13 cellular contexts compared by ENCODE assay signal in the genomic region with DNA sequence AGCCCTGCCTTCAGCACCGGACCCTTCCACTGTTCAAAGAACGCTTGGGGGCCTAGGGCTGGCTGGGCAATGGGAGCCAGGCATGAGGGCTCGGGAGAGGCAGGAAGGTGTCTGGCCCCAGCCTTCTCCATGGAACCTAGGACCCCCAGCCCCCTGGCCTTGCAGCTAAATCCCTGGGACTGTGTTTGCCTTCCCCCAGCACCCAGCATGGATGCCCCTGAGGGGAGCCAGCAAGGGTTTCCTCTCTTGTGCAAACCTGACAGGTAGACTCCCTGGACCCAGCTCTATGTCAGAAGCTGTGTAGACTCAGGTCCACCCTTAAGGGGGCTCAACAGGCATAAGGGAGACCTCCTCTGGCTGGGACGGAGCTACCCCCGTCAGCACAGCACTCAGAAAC.
"Had no signal": no experiment of that assay in that cellular context is flagged by ENCODE, and none has a peak within 500 bp of the region (broad histone marks: within the 10 kb centered on the region; RNA-seq: fewer than 3 reads in every experiment).

No MANE protein-coding gene starts in this region.

- DNase-seq: activated CD4-positive, alpha-beta T cell treated with anti-CD3 and anti-CD28 coated beads for 4 hours; activated T-cell treated with anti-CD3 and anti-CD28 coated beads, Interleukin-2, amount 50 U/mL, for 48 hours; effector CD4-positive, alpha-beta T cell; esophagus squamous epithelium; kidney glomerular epithelial cell; left ventricle myocardium superior; psoas muscle; right lobe of liver; stimulated activated CD4-positive, alpha-beta T cell treated with anti-CD3 and anti-CD28 coated beads, Interleukin-12 subunit alpha, Interleukin-12 subunit beta, amount 100 ng/mL, for 4 hours had no signal

- H3K9me3 ChIP-seq: adrenal gland, esophagus squamous epithelium, psoas muscle, right lobe of liver, tibial nerve had no signal

- ATAC-seq: psoas muscle, right lobe of liver had no signal

- H3K36me3 ChIP-seq: adrenal gland, cardiac muscle cell, esophagus squamous epithelium, right lobe of liver, tibial nerve had no signal

- H3K4me3 ChIP-seq: adrenal gland, cardiac muscle cell, esophagus squamous epithelium, psoas muscle, right lobe of liver, tibial nerve had no signal

- H3K27me3 ChIP-seq: adrenal gland, cardiac muscle cell, esophagus squamous epithelium, right lobe of liver, tibial nerve had no signal

- H3K4me1 ChIP-seq: adrenal gland, esophagus squamous epithelium, psoas muscle, right lobe of liver, tibial nerve had no signal

- H3K27ac ChIP-seq: adrenal gland, cardiac muscle cell, esophagus squamous epithelium, psoas muscle, right lobe of liver, tibial nerve had no signal

- FAIRE-seq: colon had no signal
